8 cellular contexts compared by ENCODE assay signal in the genomic region with DNA sequence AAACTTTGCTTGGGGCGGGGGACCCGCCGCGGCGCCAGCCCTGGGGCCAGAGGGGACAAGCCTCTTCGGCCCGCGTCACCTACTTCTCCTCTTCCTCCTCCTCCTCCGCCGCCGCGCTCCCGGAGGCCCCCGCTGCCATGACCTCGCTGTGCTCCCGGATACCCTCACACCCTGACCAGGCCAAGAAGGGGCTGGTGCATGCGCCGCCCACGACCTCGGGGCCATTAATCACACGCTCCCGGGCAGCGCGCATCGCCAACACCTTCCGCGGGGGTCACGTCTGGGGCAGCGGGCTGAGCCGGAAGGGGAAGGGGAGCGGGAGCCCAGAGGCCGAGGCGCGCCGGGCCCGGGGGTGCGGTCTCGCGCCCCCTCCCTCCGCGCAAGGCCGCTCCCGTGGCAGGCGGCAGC.
A peak's percentile ranks its signal among the peaks of the same experiment; 100 is the strongest.
DNase-seq lines count a peak whose midpoint lies in the region; ATAC-seq and TF ChIP-seq lines count a peak whose summit lies in the region.

No MANE protein-coding gene starts in this region.

- in situ Hi-C loops in KBM-7 (cut with MboI; ENCODE audit: low pct_unique_long_range_greater_than_20kb, low sequenced_read_pairs) = no loop called here

- no peak overlapping the region for H3K27ac Mint-ChIP-seq in dendritic cell treated with granulocyte-macrophage colony-stimulating factor and Interleukin-4, amounts not matched to agents 40 ng/mL and 50 ng/mL, for 4 days

- no peak overlapping the region for H3K9ac ChIP-seq in muscle layer of colon (ENCODE audit: low read length)

- H3K4me3 ChIP-seq in muscle layer of colon (ENCODE audit: low read depth in 1 of 2, low read length in 2 of 2) = peak overlapping the region; percentile 45 to 95

- peak overlapping the region; percentile 40 for H3K27ac ChIP-seq in muscle layer of colon (ENCODE audit: low read depth, low read length)

- peaks cover 72% of the 10 kb centered on the region for H3K27me3 Mint-ChIP-seq in dendritic cell treated with granulocyte-macrophage colony-stimulating factor and Interleukin-4, amounts not matched to agents 40 ng/mL and 50 ng/mL, for 4 days

- H3K27me3 ChIP-seq in muscle layer of colon (ENCODE audit: control insufficient read depth in 1 of 2, insufficient read depth in 2 of 2, low read length in 2 of 2) = peaks cover 4 to 5% of the 10 kb centered on the region in 2 donors

- intact Hi-C loops in dendritic cell treated with granulocyte-macrophage colony-stimulating factor and Interleukin-4, amounts not matched to agents 40 ng/mL and 50 ng/mL, for 4 days (cut with micrococcal nuclease) = no loop called here

- H3K9me3 Mint-ChIP-seq in dendritic cell treated with granulocyte-macrophage colony-stimulating factor and Interleukin-4, amounts not matched to agents 40 ng/mL and 50 ng/mL, for 4 days = no peaks in the 10 kb centered on the region

- DNase-seq in GM10266 (ENCODE audit: extremely low spot score) = peak; percentile 72
- DNase-seq in NCI-H2171 treated with DMSO at 0.1 percent for 48 hours (lab: John Stamatoyannopoulos, UW) = peak; percentile 69
- no peak for DNase-seq in midbrain (lab: John Stamatoyannopoulos, UW)
- DNase-seq in SIG-M5 (lab: John Stamatoyannopoulos, UW) = no peak
- no peak for DNase-seq in KBM-7

- ATAC-seq in GM21528 (IDR thresholded peaks at IDR 0.05; ENCODE audit: low FRiP score, unreplicated experiment) = peak; percentile 52

- no peaks in the 10 kb centered on the region for H3K9me3 ChIP-seq in muscle layer of colon (ENCODE audit: low read length)

- H3K4me3 Mint-ChIP-seq in dendritic cell treated with granulocyte-macrophage colony-stimulating factor and Interleukin-4, amounts not matched to agents 40 ng/mL and 50 ng/mL, for 4 days = peak overlapping the region; percentile 80

- no peaks in the 10 kb centered on the region for H3K36me3 Mint-ChIP-seq in dendritic cell treated with granulocyte-macrophage colony-stimulating factor and Interleukin-4, amounts not matched to agents 40 ng/mL and 50 ng/mL, for 4 days (ENCODE audit: low read depth)

- H3K4me1 Mint-ChIP-seq in dendritic cell treated with granulocyte-macrophage colony-stimulating factor and Interleukin-4, amounts not matched to agents 40 ng/mL and 50 ng/mL, for 4 days (ENCODE audit: low read depth) = peaks cover 18% of the 10 kb centered on the region

- TF ChIP-seq CTCF in GM10266 (IDR thresholded peaks at IDR 0.05; ENCODE audit: control insufficient read depth, insufficient read depth, low read depth, missing control alignments) = no peak

- peaks cover 4% of the 10 kb centered on the region for H3K4me1 ChIP-seq in muscle layer of colon (ENCODE audit: insufficient read depth, low read length)

- no peaks in the 10 kb centered on the region for H3K36me3 ChIP-seq in muscle layer of colon (ENCODE audit: insufficient read depth, low read length)

Comparison
In these comparisons a context has a peak if more than half of its experiments do, and no peak if none do; other contexts are left out.
1. DNase-seq: peak in GM10266 (single experiment) and NCI-H2171 treated with DMSO at 0.1 percent for 48 hours (single experiment); none in midbrain (single experiment), SIG-M5 (single experiment) and KBM-7 (single experiment).